17 cellular contexts compared by ENCODE assay signal in the genomic region with DNA sequence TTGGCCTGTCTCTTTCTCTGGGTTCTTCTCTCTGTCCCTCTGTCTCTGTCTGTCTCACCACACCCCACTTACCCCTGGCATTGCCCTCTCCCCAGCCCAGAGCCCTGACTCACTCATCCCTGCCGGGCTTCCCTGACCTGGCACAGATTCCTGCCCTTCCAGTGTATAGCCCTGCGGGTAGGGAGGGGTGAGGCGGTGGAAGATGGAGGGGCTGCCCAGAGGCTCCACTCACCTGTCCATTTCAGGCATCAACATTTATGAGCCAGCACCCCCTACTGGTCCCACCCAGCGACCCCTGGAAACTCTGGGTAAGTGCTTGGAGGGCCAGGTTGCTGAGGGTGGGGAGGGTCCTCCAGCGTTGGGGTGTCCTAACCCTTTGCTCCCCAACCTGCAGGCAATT.
DNase-seq lines count a peak whose midpoint lies in the region; ATAC-seq and TF ChIP-seq lines count a peak whose summit lies in the region.
"Had no signal": no experiment of that assay in that cellular context is flagged by ENCODE, and none has a peak within 500 bp of the region (broad histone marks: within the 10 kb centered on the region; RNA-seq: fewer than 3 reads in every experiment).

No MANE protein-coding gene starts in this region.

- peaks cover 36% of the 10 kb centered on the region for H3K27me3 ChIP-seq in brain microvascular endothelial cell (replicated peaks)

- no peaks in the 10 kb centered on the region for H3K4me1 ChIP-seq in HEK293 (ENCODE audit: control insufficient read depth, insufficient read depth, low read length)
- H3K4me1 ChIP-seq: gastrocnemius medialis, HAP-1 had no signal

- TF ChIP-seq CTCF in HEK293 (tag by site-specific recombination; IDR thresholded peaks at IDR 0.05): peak; percentile 53; the same call in 1 of the 2 replicates
- TF ChIP-seq CTCF in brain microvascular endothelial cell (IDR thresholded peaks at IDR 0.05; ENCODE audit: low read depth, low read length, missing control alignments): peak; percentile 5
- TF ChIP-seq CTCF in nephron progenitor cell (IDR thresholded peaks at IDR 0.05): no peak

- H3K4me3 ChIP-seq in HEK293 (ENCODE audit: low read depth, low read length) (no peak overlapping the region), brain microvascular endothelial cell (ENCODE audit: low read depth, low read length) (no peak overlapping the region)
- H3K4me3 ChIP-seq: gastrocnemius medialis, HAP-1, upper lobe of right lung had no signal

- H3K9me3 ChIP-seq in HEK293 (ENCODE audit: control insufficient read depth, insufficient read depth, low read depth, low read length): no peaks in the 10 kb centered on the region
- H3K9me3 ChIP-seq: BLaER1 treated with 17β-estradiol and CSF1 and Interleukin-3, amounts not matched to agents 10 nM and 100 nM; gastrocnemius medialis; HAP-1; neutrophil; upper lobe of right lung had no signal

- H3K4me1 Mint-ChIP-seq in nephron progenitor cell: peaks cover 70% of the 10 kb centered on the region

- CTCF ChIA-PET in HEK293 (lab: Yijun Ruan, JAX): interaction anchor here (0.6 to 2.1 kb wide), 10 partner anchors 10 to 158 kb away, joined by 3 to 14 read pairs (median 4); no protein-coding TSS in a partner anchor

- no peak overlapping the region for H3K27ac ChIP-seq in HEK293 (ENCODE audit: extremely low read depth, low read depth, low read length)
- H3K27ac ChIP-seq in brain microvascular endothelial cell: no peak overlapping the region
- H3K27ac ChIP-seq: BLaER1 treated with 17β-estradiol and CSF1 and Interleukin-3, amounts not matched to agents 10 nM and 100 nM; gastrocnemius medialis; neutrophil; upper lobe of right lung had no signal

- DNase-seq in D341Med (ENCODE audit: low spot score): peak; percentile 34
- no peak for DNase-seq in brain microvascular endothelial cell
- no peak for DNase-seq in nephron progenitor cell
- no peak for DNase-seq in pons (ENCODE audit: low spot score)
- DNase-seq in activated effector memory CD4-positive, alpha-beta T cell treated with Interleukin-2 at 50 U/mL for 16 hours: no peak
- DNase-seq: activated naive CD4-positive, alpha-beta T cell treated with Interleukin-2 at 50 U/mL for 16 hours; DMS79 treated with DMSO at 0.1 percent for 48 hours; gastrocnemius medialis; IMR-90; stimulated activated CD4-positive, alpha-beta T cell treated with anti-CD3 and anti-CD28 coated beads, Interleukin-4, amount 100 ng/mL, for 4 hours; upper lobe of right lung had no signal

- no peak for ATAC-seq in HG02763 (IDR thresholded peaks at IDR 0.05; ENCODE audit: unreplicated experiment)
- ATAC-seq: gastrocnemius medialis, upper lobe of right lung had no signal

- H3K36me3 ChIP-seq in HEK293 (ENCODE audit: control insufficient read depth in 2 of 2, insufficient read depth in 1 of 2, low read length in 2 of 2) (no peaks in the 10 kb centered on the region), brain microvascular endothelial cell (replicated peaks) (no peaks in the 10 kb centered on the region)
- H3K36me3 ChIP-seq: BLaER1 treated with 17β-estradiol and CSF1 and Interleukin-3, amounts not matched to agents 10 nM and 100 nM; gastrocnemius medialis; HAP-1; neutrophil; upper lobe of right lung had no signal

- H3K27ac Mint-ChIP-seq in nephron progenitor cell: no peak overlapping the region
- H3K27ac Mint-ChIP-seq: brain had no signal

- no peaks in the 10 kb centered on the region for H3K9me3 Mint-ChIP-seq in nephron progenitor cell

- POLR2A ChIA-PET in HEK293 (lab: Yijun Ruan, JAX): interaction anchor here (0.5 to 1.4 kb wide), 2 partner anchors 238 to 436 kb away, joined by 3 read pairs; a partner anchor contains a TSS

- peak overlapping the region; percentile 82 for H3K4me3 Mint-ChIP-seq in nephron progenitor cell

- H3K36me3 Mint-ChIP-seq in nephron progenitor cell (ENCODE audit: low read depth): no peaks in the 10 kb centered on the region
- H3K36me3 Mint-ChIP-seq: brain had no signal

- H3K27me3 Mint-ChIP-seq in nephron progenitor cell (ENCODE audit: low read depth, poor library complexity): peaks cover 79% of the 10 kb centered on the region

- in situ Hi-C loops in brain microvascular endothelial cell (cut with HindIII; ENCODE audit: low pct_ligation_motif_present, low sequenced_read_pairs): no loop called here

TF ChIP-seq in HEK293, 187 proteins besides CTCF, POLR2A, EP300 and RAD21:
- TF ChIP-seq ZNF624 (tag by site-specific recombination; IDR thresholded peaks at IDR 0.05) (no peak), GLIS2 (tag by site-specific recombination; IDR thresholded peaks at IDR 0.05) (peak; percentile 16; the same call in 1 of the 2 replicates), ZNF654 (tag by site-specific recombination; IDR thresholded peaks at IDR 0.05; ENCODE audit: low read depth) (peak; percentile 29; the same call in 1 of the 2 replicates)
TF ChIP-seq in HEK293: peak in this region for 2.
